In the genomic region with DNA sequence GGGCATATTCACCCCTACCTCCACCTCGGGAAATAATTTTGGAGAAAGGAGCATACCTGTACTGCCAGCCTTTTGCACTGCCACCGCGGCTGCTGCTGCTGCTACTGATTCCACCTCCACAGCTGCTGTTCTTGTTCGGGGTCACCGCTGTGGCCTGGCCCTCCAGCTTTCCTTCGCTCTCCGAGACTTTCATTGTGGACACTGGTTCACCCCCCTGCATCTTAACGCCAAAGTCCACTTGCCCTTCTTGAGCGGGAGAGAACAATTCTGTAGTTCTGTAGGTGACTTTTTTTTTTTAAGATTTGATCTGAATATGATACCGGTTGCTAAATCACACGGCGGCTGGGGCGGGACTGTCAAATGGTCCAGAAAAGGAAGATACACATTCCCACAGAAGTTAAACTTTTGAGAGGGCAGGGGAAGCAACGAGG, we compare ENCODE assay signal across 8 cellular contexts. TPM values are rescaled to one million over a fixed set of nuclear protein-coding genes. Genes with fewer than 3 reads are reported as not detected.
DNase-seq lines count a peak whose midpoint lies in the region; ATAC-seq, FAIRE-seq and TF ChIP-seq lines count a peak whose summit lies in the region.

No MANE protein-coding gene starts in this region.

- peak overlapping the region; percentile 97 for H2AFZ ChIP-seq in keratinocyte (ENCODE audit: control insufficient read depth, low read length)

- TF ChIP-seq CTCF in ascending aorta (IDR thresholded peaks at IDR 0.05) (no peak), keratinocyte (optimal IDR thresholded peaks at IDR 0.05 in 1 of 3, IDR thresholded peaks at IDR 0.05 in 1 of 3, conservative IDR thresholded peaks at IDR 0.05 in 1 of 3; ENCODE audit: extremely low read depth in 1 of 3, insufficient read depth in 2 of 3, low read length in 3 of 3) (no peak)

- peak overlapping the region; percentile 43 to 80 for H3K4me3 ChIP-seq in CD4-positive, alpha-beta memory T cell (ENCODE audit: low read length in 2 of 2)
- H3K4me3 ChIP-seq in HUES48 (ENCODE audit: low read depth, low read length) (peak overlapping the region; percentile 86), ascending aorta (peak overlapping the region; percentile 76 to 80), keratinocyte (ENCODE audit: control insufficient read depth in 2 of 3, extremely low read depth in 1 of 3, insufficient read depth in 2 of 3, low read depth in 1 of 3, low read length in 3 of 3) (peak overlapping the region; percentile 83 to 99 (median 95))

- H3K9me3 ChIP-seq in CD4-positive, alpha-beta memory T cell (ENCODE audit: control insufficient read depth in 1 of 2, low read length in 2 of 2): no peaks in the 10 kb centered on the region
- no peaks in the 10 kb centered on the region for H3K9me3 ChIP-seq in HUES48 (ENCODE audit: control insufficient read depth, insufficient read depth, low read length)
- H3K9me3 ChIP-seq in ascending aorta: no peaks in the 10 kb centered on the region
- no peaks in the 10 kb centered on the region for H3K9me3 ChIP-seq in keratinocyte (ENCODE audit: control insufficient read depth, low read depth, low read length)

- no peak for ATAC-seq in stimulated activated memory B cell treated with anti-CD40 and anti-IgM and Interleukin-4, amounts not matched to agents 10 μg/mL and 1 μg/mL and 100 μg/mL, for 72 hours
- no peak for ATAC-seq in GM21447 (IDR thresholded peaks at IDR 0.05; ENCODE audit: unreplicated experiment)

- dilution Hi-C loops in keratinocyte (cut with MboI; ENCODE audit: extremely low pct_ligation_motif_present, low sequenced_read_pairs): no loop called here

- peaks cover 44% of the 10 kb centered on the region for H3K79me2 ChIP-seq in keratinocyte (ENCODE audit: control insufficient read depth, insufficient read depth, low read length)

- peak overlapping the region; percentile 75 for H3K27ac ChIP-seq in CD4-positive, alpha-beta memory T cell (ENCODE audit: low read depth, low read length)
- H3K27ac ChIP-seq in HUES48 (ENCODE audit: low read depth, low read length) (peak overlapping the region; percentile 94), ascending aorta (peak overlapping the region; percentile 93 to 94), keratinocyte (ENCODE audit: control insufficient read depth, insufficient read depth, low read length) (peak overlapping the region; percentile 85)

- H3K36me3 ChIP-seq in CD4-positive, alpha-beta memory T cell (ENCODE audit: insufficient read depth, low read length): no peaks in the 10 kb centered on the region
- H3K36me3 ChIP-seq in HUES48 (ENCODE audit: control insufficient read depth, insufficient read depth, low read length): no peaks in the 10 kb centered on the region
- no peaks in the 10 kb centered on the region for H3K36me3 ChIP-seq in ascending aorta
- H3K36me3 ChIP-seq in keratinocyte (ENCODE audit: control insufficient read depth in 2 of 2, extremely low read depth in 1 of 2, insufficient read depth in 2 of 2, low read length in 2 of 2): peaks cover 0 to under 1% of the 10 kb centered on the region in 2 experiments

- H3K4me1 Mint-ChIP-seq in CD4-positive, alpha-beta memory T cell: peaks cover 25 to 55% (median 40%) of the 10 kb centered on the region in 4 donors
- peaks cover 45% of the 10 kb centered on the region for H3K4me1 Mint-ChIP-seq in stimulated activated memory B cell treated with anti-CD40 and anti-IgM and Interleukin-4, amounts not matched to agents 10 μg/mL and 1 μg/mL and 100 μg/mL, for 72 hours

- H3K36me3 Mint-ChIP-seq in CD4-positive, alpha-beta memory T cell: peaks cover 0 to 8% of the 10 kb centered on the region in 2 donors
- H3K36me3 Mint-ChIP-seq in stimulated activated memory B cell treated with anti-CD40 and anti-IgM and Interleukin-4, amounts not matched to agents 10 μg/mL and 1 μg/mL and 100 μg/mL, for 72 hours: peaks cover 15% of the 10 kb centered on the region

- H3K4me1 ChIP-seq in CD4-positive, alpha-beta memory T cell (ENCODE audit: insufficient read depth, low read length): peaks cover 52% of the 10 kb centered on the region
- H3K4me1 ChIP-seq in HUES48 (ENCODE audit: control insufficient read depth, insufficient read depth, low read length) (peaks cover 8% of the 10 kb centered on the region), ascending aorta (peaks cover 8 to 29% of the 10 kb centered on the region in 2 donors), keratinocyte (ENCODE audit: control insufficient read depth, extremely low read depth, insufficient read depth, low read length) (peaks cover 8% of the 10 kb centered on the region)

- no peak for FAIRE-seq in keratinocyte (lab: Jason Lieb, UNC)

- H3K27ac Mint-ChIP-seq in CD4-positive, alpha-beta memory T cell: peak overlapping the region; percentile 88 to 99 (median 93)
- H3K27ac Mint-ChIP-seq in stimulated activated memory B cell treated with anti-CD40 and anti-IgM and Interleukin-4, amounts not matched to agents 10 μg/mL and 1 μg/mL and 100 μg/mL, for 72 hours: peak overlapping the region; percentile 98

- CTCF ChIA-PET in CD4-positive, alpha-beta memory T cell (lab: Charles Lee; ENCODE audit: partially characterized antibody): interaction anchor here (4.0 kb wide), 1 partner anchor 9 kb away, joined by 34 read pairs; no protein-coding TSS in a partner anchor

- peak in 1 of 5 donors; percentile 2 for DNase-seq in CD4-positive, alpha-beta memory T cell
- DNase-seq in ascending aorta (ENCODE audit: low spot score in 2 of 2) (no peak), keratinocyte (ENCODE audit: low read depth, low spot score) (no peak), NCI-H187 (lab: John Stamatoyannopoulos, UW) (no peak), NCI-H345 (lab: John Stamatoyannopoulos, UW) (no peak)

- H3K9ac ChIP-seq in HUES48 (ENCODE audit: low read depth, low read length): peak overlapping the region; percentile 73
- peak overlapping the region; percentile 92 for H3K9ac ChIP-seq in keratinocyte (ENCODE audit: control insufficient read depth, extremely low read depth, insufficient read depth, low read length)

- peak overlapping the region; percentile 87 for H3K4me2 ChIP-seq in keratinocyte (ENCODE audit: control insufficient read depth, extremely low read depth, insufficient read depth, low read depth, low read length)

- POLR2A ChIA-PET in CD4-positive, alpha-beta memory T cell (lab: Charles Lee; ENCODE audit: partially characterized antibody): interaction anchor here (1.2 to 2.2 kb wide), 2 partner anchors 75 to 219 kb away, joined by 3 to 11 read pairs; a partner anchor contains a TSS

- H3K9me3 Mint-ChIP-seq in CD4-positive, alpha-beta memory T cell: no peaks in the 10 kb centered on the region
- H3K9me3 Mint-ChIP-seq in stimulated activated memory B cell treated with anti-CD40 and anti-IgM and Interleukin-4, amounts not matched to agents 10 μg/mL and 1 μg/mL and 100 μg/mL, for 72 hours: no peaks in the 10 kb centered on the region

- intact Hi-C loops in CD4-positive, alpha-beta memory T cell (cut with micrococcal nuclease): loop anchor here (1.0 to 10.0 kb wide), 5 partner anchors 74 to 1108 kb away; a partner anchor contains a TSS
- intact Hi-C loops in ascending aorta (cut with DNase I): loop anchor here (5.0 kb wide), 1 partner anchor 542 kb away; no protein-coding TSS in a partner anchor

- H4K20me1 ChIP-seq in keratinocyte (ENCODE audit: control insufficient read depth, extremely low read depth, insufficient read depth, low read length): no peaks in the 10 kb centered on the region

- peak overlapping the region; percentile 88 to 100 (median 98) for H3K4me3 Mint-ChIP-seq in CD4-positive, alpha-beta memory T cell
- H3K4me3 Mint-ChIP-seq in stimulated activated memory B cell treated with anti-CD40 and anti-IgM and Interleukin-4, amounts not matched to agents 10 μg/mL and 1 μg/mL and 100 μg/mL, for 72 hours: peak overlapping the region; percentile 88

- no peaks in the 10 kb centered on the region for H3K9me1 ChIP-seq in keratinocyte (ENCODE audit: control insufficient read depth, extremely low read depth, insufficient read depth, low read length)

- no peaks in the 10 kb centered on the region for H3K27me3 Mint-ChIP-seq in CD4-positive, alpha-beta memory T cell
- H3K27me3 Mint-ChIP-seq in stimulated activated memory B cell treated with anti-CD40 and anti-IgM and Interleukin-4, amounts not matched to agents 10 μg/mL and 1 μg/mL and 100 μg/mL, for 72 hours: no peaks in the 10 kb centered on the region

- H3K27me3 ChIP-seq in CD4-positive, alpha-beta memory T cell (ENCODE audit: insufficient read depth, low read length): no peaks in the 10 kb centered on the region
- H3K27me3 ChIP-seq in HUES48 (ENCODE audit: control insufficient read depth, insufficient read depth, low read length): no peaks in the 10 kb centered on the region
- H3K27me3 ChIP-seq in ascending aorta: no peaks in the 10 kb centered on the region
- H3K27me3 ChIP-seq in keratinocyte (ENCODE audit: control insufficient read depth, extremely low read depth, insufficient read depth, low read length): no peaks in the 10 kb centered on the region

RNA-seq across cellular contexts. Expression of a gene that starts 0.7 kb away (rescaled TPM):
- total RNA-seq in CD4-positive, alpha-beta memory T cell: 10 to 100 TPM; 13.9 to 14.7 TPM
- 1 to 10 TPM; 6.7 to 8.2 TPM for polyA plus RNA-seq in CD4-positive, alpha-beta memory T cell
- total RNA-seq in ascending aorta: 1.3 TPM
- 7.4 to 11.3 TPM (median 8.0 TPM) in 3 replicates for polyA plus RNA-seq in keratinocyte
- polyA plus RNA-seq in keratinocyte (2011; ENCODE audit: low read depth): 14.5 TPM
- 6.3 and 11.7 TPM in 2 replicates for polyA plus RNA-seq in keratinocyte (2011; cell fraction: cytosol; rRNA removed)
- polyA plus RNA-seq in keratinocyte (2011; cell fraction: nucleus; rRNA removed): 7.9 and 9.5 TPM in 2 replicates
- 8.8 and 9.1 TPM in 2 replicates for polyA plus RNA-seq in keratinocyte (2012; ENCODE audit: low replicate concordance)
- 2.9 to 18.2 TPM (median 10.1 TPM) in 3 replicates for polyA minus RNA-seq in keratinocyte
- 9.0 TPM for polyA minus RNA-seq in keratinocyte (2011; cell fraction: cytosol; rRNA and poly(A)+ RNA removed)
- polyA minus RNA-seq in keratinocyte (2011; cell fraction: nucleus; rRNA and poly(A)+ RNA removed): 5.8 and 12.8 TPM in 2 replicates
